8 cellular contexts compared by ENCODE assay signal in the genomic region with DNA sequence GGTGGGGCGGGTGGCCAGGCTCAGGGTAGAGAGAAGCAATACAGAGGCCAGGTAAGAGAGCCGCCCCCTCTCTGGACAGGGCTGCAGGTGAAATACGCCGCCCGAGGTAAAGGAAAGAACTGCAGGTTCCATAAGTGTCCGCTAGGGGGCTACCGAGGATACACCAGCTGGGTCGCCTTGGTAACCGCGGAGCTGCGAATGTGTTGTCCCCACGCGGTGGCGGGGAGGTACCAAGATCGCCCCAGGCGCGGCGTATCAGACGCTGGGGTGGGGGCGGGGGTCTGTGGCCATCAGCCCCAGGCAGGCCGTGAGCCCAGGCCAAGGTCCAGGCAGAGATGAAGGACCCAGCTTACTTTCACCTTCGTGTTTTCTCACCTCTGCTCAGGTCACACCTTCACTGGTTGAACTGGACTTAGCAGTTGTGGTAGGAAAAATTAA. TPM values are rescaled to one million over a fixed set of nuclear protein-coding genes. Genes with fewer than 3 reads are reported as not detected.
A peak's percentile ranks its signal among the peaks of the same experiment; 100 is the strongest.
DNase-seq lines count a peak whose midpoint lies in the region; ATAC-seq and TF ChIP-seq lines count a peak whose summit lies in the region.

No MANE protein-coding gene starts in this region.

- POLR2A ChIA-PET in GM10248 (lab: Yijun Ruan, JAX): no interaction called here

- H3K27ac Mint-ChIP-seq in T-helper 17 cell: peak overlapping the region; percentile 94

- H3K4me3 ChIP-seq in adrenal gland: peak overlapping the region in 1 of 4 donors; percentile 41

- ATAC-seq in HG02798 (IDR thresholded peaks at IDR 0.05; ENCODE audit: poor library complexity, unreplicated experiment) (peak; percentile 93), T-helper 17 cell (peak; percentile 99), left ventricle myocardium superior (peak; percentile 89), HG03571 (IDR thresholded peaks at IDR 0.05; ENCODE audit: unreplicated experiment) (no peak)

- CTCF ChIA-PET in GM10248 (lab: Yijun Ruan, JAX): interaction anchor here (0.6 to 4.4 kb wide), 60 partner anchors 10 to 751 kb away, joined by 3 to 67 read pairs (median 4); a partner anchor contains a TSS

- DNase-seq in GM10248 (ENCODE audit: extremely low spot score) (peak; percentile 96), NCI-H1930 (lab: John Stamatoyannopoulos, UW) (peak; percentile 88 to 93), T-helper 17 cell (peak; percentile 67 to 84 (median 71)), adrenal gland (peak; percentile 81 to 96 (median 88)), left ventricle myocardium superior (peak; percentile 85), retina (peak; percentile 93)

- H3K9me3 ChIP-seq in T-helper 17 cell (ENCODE audit: control insufficient read depth, low read length, poor library complexity, severe bottlenecking): no peaks in the 10 kb centered on the region
- no peaks in the 10 kb centered on the region for H3K9me3 ChIP-seq in adrenal gland (replicated peaks in 1 of 3)

- H3K4me1 ChIP-seq in adrenal gland (replicated peaks in 1 of 2): peaks cover 0 to 5% of the 10 kb centered on the region in 2 donors

- H3K27me3 Mint-ChIP-seq in T-helper 17 cell: peaks cover 4% of the 10 kb centered on the region

- WGBS in adrenal gland, 4 donors: 0 to 8% (median 0%) methylated on average over 4 to 22 of the region's 22 CpGs

- no peaks in the 10 kb centered on the region for H3K36me3 ChIP-seq in adrenal gland (replicated peaks in 1 of 2)

- H3K27ac ChIP-seq in adrenal gland: no peak overlapping the region

- TF ChIP-seq CTCF in GM10248 (IDR thresholded peaks at IDR 0.05; ENCODE audit: control extremely low read depth, extremely low read depth, low read depth, missing control alignments) (peak; percentile 91), adrenal gland (IDR thresholded peaks at IDR 0.05) (peak; percentile 93 to 99 (median 96))

- intact Hi-C loops in adrenal gland (cut with DNase I) (loop anchor here in 1 of 2 donors (10.0 kb wide), 1 partner anchor 284 kb away; no protein-coding TSS in a partner anchor), left ventricle myocardium superior (cut with micrococcal nuclease) (loop anchor here (10.0 kb wide), 1 partner anchor 274 kb away; no protein-coding TSS in a partner anchor)

- H3K4me3 Mint-ChIP-seq in T-helper 17 cell: peak overlapping the region; percentile 73

- H3K36me3 Mint-ChIP-seq in T-helper 17 cell (ENCODE audit: low read depth): no peaks in the 10 kb centered on the region

- H3K27me3 ChIP-seq in adrenal gland: no peaks in the 10 kb centered on the region

- TF ChIP-seq POLR2A in adrenal gland (IDR thresholded peaks at IDR 0.05): no peak

- peaks cover 9% of the 10 kb centered on the region for H3K4me1 Mint-ChIP-seq in T-helper 17 cell

RNA-seq across cellular contexts. Expression of a gene that starts 18.4 kb away (rescaled TPM):
- 10 to 100 TPM; 20.7 to 21.3 TPM for total RNA-seq in T-helper 17 cell
- 10 to 100 TPM; 11.4 to 28.6 (median 21.4) TPM for total RNA-seq in adrenal gland
- 10 to 100 TPM in 2 of 3 donors, 1 to 10 TPM in 1; 7.1 to 14.7 (median 12.4) TPM for polyA plus RNA-seq in adrenal gland
- total RNA-seq in left ventricle myocardium superior: 7.9 TPM
